ENCODE assay signal across 8 cellular contexts in genomic region chr11:119382101-119382500, GRCh38. TPM values are rescaled to one million over a fixed set of nuclear protein-coding genes. Genes with fewer than 3 reads are reported as not detected.
DNase-seq lines count a peak whose midpoint lies in the region; FAIRE-seq and TF ChIP-seq lines count a peak whose summit lies in the region.

No MANE protein-coding gene starts in this region.

- no peaks in the 10 kb centered on the region for H3K9me3 ChIP-seq in BLaER1 treated with 17β-estradiol and CSF1 and Interleukin-3, amounts not matched to agents 10 nM and 100 nM (replicated peaks in 1 of 11)
- H3K9me3 ChIP-seq in HUES64 (ENCODE audit: insufficient read depth, low read depth, low read length): no peaks in the 10 kb centered on the region
- H3K9me3 ChIP-seq in ectodermal cell (ENCODE audit: control insufficient read depth, low read length): no peaks in the 10 kb centered on the region
- no peaks in the 10 kb centered on the region for H3K9me3 ChIP-seq in neuron (ENCODE audit: low read length)

- H3K9me3 Mint-ChIP-seq in T-helper 2 cell treated with Interferon-gamma antibody and Interleukin-4, amounts not matched to agents 5 μg/mL and 100 μg/mL, for 36 hours: no peaks in the 10 kb centered on the region
- H3K9me3 Mint-ChIP-seq in activated naive CD4-positive, alpha-beta T cell treated with anti-CD3 and anti-CD28 coated beads for 36 hours: no peaks in the 10 kb centered on the region
- H3K9me3 Mint-ChIP-seq in glutamatergic neuron (ENCODE audit: unreplicated experiment): no peaks in the 10 kb centered on the region

- DNase-seq in T-helper 2 cell treated with Interferon-gamma antibody and Interleukin-4, amounts not matched to agents 5 μg/mL and 100 μg/mL, for 36 hours (ENCODE audit: low spot score): no peak
- DNase-seq in activated naive CD4-positive, alpha-beta T cell treated with anti-CD3 and anti-CD28 coated beads for 36 hours: no peak
- no peak for DNase-seq in RCC 7860 (ENCODE audit: low spot score)
- DNase-seq in glutamatergic neuron: no peak

- TF ChIP-seq CTCF in glutamatergic neuron (IDR thresholded peaks at IDR 0.05; ENCODE audit: partially characterized antibody, unreplicated experiment): no peak

- H3K27me3 ChIP-seq in BLaER1 treated with 17β-estradiol and CSF1 and Interleukin-3, amounts not matched to agents 10 nM and 100 nM: no peaks in the 10 kb centered on the region
- H3K27me3 ChIP-seq in HUES64 (ENCODE audit: insufficient read depth, low read length) (peaks cover 13% of the 10 kb centered on the region), ectodermal cell (ENCODE audit: control insufficient read depth, insufficient read depth, low read length, poor library complexity, severe bottlenecking) (peaks cover 5% of the 10 kb centered on the region), neuron (ENCODE audit: insufficient read depth, low read length) (peaks cover 20% of the 10 kb centered on the region)

- no peaks in the 10 kb centered on the region for H3K36me3 Mint-ChIP-seq in T-helper 2 cell treated with Interferon-gamma antibody and Interleukin-4, amounts not matched to agents 5 μg/mL and 100 μg/mL, for 36 hours (ENCODE audit: low read depth)
- no peaks in the 10 kb centered on the region for H3K36me3 Mint-ChIP-seq in activated naive CD4-positive, alpha-beta T cell treated with anti-CD3 and anti-CD28 coated beads for 36 hours (ENCODE audit: low read depth)
- H3K36me3 Mint-ChIP-seq in glutamatergic neuron (ENCODE audit: unreplicated experiment): no peaks in the 10 kb centered on the region

- WGBS in HUES64: 20% methylated on average over 9 of the region's 9 CpGs
- WGBS in ectodermal cell, 2 experiments: 27 to 31% methylated on average over 9 of the region's 9 CpGs

- H3K27ac Mint-ChIP-seq in T-helper 2 cell treated with Interferon-gamma antibody and Interleukin-4, amounts not matched to agents 5 μg/mL and 100 μg/mL, for 36 hours: no peak overlapping the region
- no peak overlapping the region for H3K27ac Mint-ChIP-seq in activated naive CD4-positive, alpha-beta T cell treated with anti-CD3 and anti-CD28 coated beads for 36 hours
- no peak overlapping the region for H3K27ac Mint-ChIP-seq in glutamatergic neuron (ENCODE audit: unreplicated experiment)

- peak overlapping the region in 4 of 11 experiments; percentile 3 to 67 (median 53); a peak in 6 of 22 replicates for H3K27ac ChIP-seq in BLaER1 treated with 17β-estradiol and CSF1 and Interleukin-3, amounts not matched to agents 10 nM and 100 nM
- H3K27ac ChIP-seq in HUES64 (ENCODE audit: low read depth, low read length): no peak overlapping the region
- H3K27ac ChIP-seq in ectodermal cell (ENCODE audit: insufficient read depth, low read depth, low read length, poor library complexity, severe bottlenecking): no peak overlapping the region

- H3K4me3 Mint-ChIP-seq in T-helper 2 cell treated with Interferon-gamma antibody and Interleukin-4, amounts not matched to agents 5 μg/mL and 100 μg/mL, for 36 hours: no peak overlapping the region
- no peak overlapping the region for H3K4me3 Mint-ChIP-seq in activated naive CD4-positive, alpha-beta T cell treated with anti-CD3 and anti-CD28 coated beads for 36 hours
- H3K4me3 Mint-ChIP-seq in glutamatergic neuron (ENCODE audit: unreplicated experiment): no peak overlapping the region

- CTCF ChIA-PET in activated naive CD4-positive, alpha-beta T cell treated with anti-CD3 and anti-CD28 coated beads for 36 hours (lab: Charles Lee): interaction anchor here (0.5 to 11.9 kb wide), 9 partner anchors 17 to 121 kb away, joined by 3 to 132 read pairs (median 9); partner anchors contain the start of gene RNF26

- H3K4me1 Mint-ChIP-seq in T-helper 2 cell treated with Interferon-gamma antibody and Interleukin-4, amounts not matched to agents 5 μg/mL and 100 μg/mL, for 36 hours (ENCODE audit: low read depth): peaks cover 9% of the 10 kb centered on the region
- H3K4me1 Mint-ChIP-seq in activated naive CD4-positive, alpha-beta T cell treated with anti-CD3 and anti-CD28 coated beads for 36 hours (ENCODE audit: low read depth): peaks cover 5% of the 10 kb centered on the region
- H3K4me1 Mint-ChIP-seq in glutamatergic neuron (ENCODE audit: low read depth, unreplicated experiment): no peaks in the 10 kb centered on the region

- peak overlapping the region; percentile 82 to 98 (median 92) for H3K4me2 ChIP-seq in BLaER1 treated with 17β-estradiol and CSF1 and Interleukin-3, amounts not matched to agents 10 nM and 100 nM

- no peaks in the 10 kb centered on the region for H3K36me3 ChIP-seq in BLaER1 treated with 17β-estradiol and CSF1 and Interleukin-3, amounts not matched to agents 10 nM and 100 nM
- H3K36me3 ChIP-seq in HUES64 (ENCODE audit: insufficient read depth, low read length): no peaks in the 10 kb centered on the region
- H3K36me3 ChIP-seq in ectodermal cell (ENCODE audit: control insufficient read depth, insufficient read depth, low read length): no peaks in the 10 kb centered on the region
- H3K36me3 ChIP-seq in neuron (ENCODE audit: insufficient read depth, low read length): no peaks in the 10 kb centered on the region

- peak overlapping the region in 9 of 11 experiments; percentile 20 to 77 (median 68); a peak in 14 of 22 replicates for H3K9ac ChIP-seq in BLaER1 treated with 17β-estradiol and CSF1 and Interleukin-3, amounts not matched to agents 10 nM and 100 nM
- H3K9ac ChIP-seq in HUES64 (ENCODE audit: low read depth, low read length): peak overlapping the region; percentile 67

- no peak for FAIRE-seq in RCC 7860 (lab: Jason Lieb, UNC)

- no peaks in the 10 kb centered on the region for H3K27me3 Mint-ChIP-seq in T-helper 2 cell treated with Interferon-gamma antibody and Interleukin-4, amounts not matched to agents 5 μg/mL and 100 μg/mL, for 36 hours (ENCODE audit: low read depth)
- no peaks in the 10 kb centered on the region for H3K27me3 Mint-ChIP-seq in activated naive CD4-positive, alpha-beta T cell treated with anti-CD3 and anti-CD28 coated beads for 36 hours (ENCODE audit: low read depth)
- H3K27me3 Mint-ChIP-seq in glutamatergic neuron (ENCODE audit: unreplicated experiment): no peaks in the 10 kb centered on the region

- H3K4me3 ChIP-seq in BLaER1 treated with 17β-estradiol and CSF1 and Interleukin-3, amounts not matched to agents 10 nM and 100 nM: peak overlapping the region; percentile 50 to 74 (median 64)
- peak overlapping the region; percentile 66 for H3K4me3 ChIP-seq in HUES64 (ENCODE audit: low read length)
- peak overlapping the region; percentile 52 for H3K4me3 ChIP-seq in ectodermal cell (ENCODE audit: insufficient read depth, low read depth, low read length)
- peak overlapping the region; percentile 52 for H3K4me3 ChIP-seq in neuron (ENCODE audit: low read length)

- peaks cover 14 to 34% (median 28%) of the 10 kb centered on the region in 10 experiments for H3K4me1 ChIP-seq in BLaER1 treated with 17β-estradiol and CSF1 and Interleukin-3, amounts not matched to agents 10 nM and 100 nM
- H3K4me1 ChIP-seq in HUES64 (ENCODE audit: insufficient read depth, low read length): peaks cover 35% of the 10 kb centered on the region
- peaks cover 31% of the 10 kb centered on the region for H3K4me1 ChIP-seq in ectodermal cell (ENCODE audit: control insufficient read depth, insufficient read depth, low read length)
- peaks cover 24% of the 10 kb centered on the region for H3K4me1 ChIP-seq in neuron (ENCODE audit: insufficient read depth, low read length)

- peak overlapping the region; percentile 63 for H2AFZ ChIP-seq in neuron (ENCODE audit: low read depth, low read length)

- intact Hi-C loops in activated naive CD4-positive, alpha-beta T cell treated with anti-CD3 and anti-CD28 coated beads for 36 hours (cut with micrococcal nuclease): no loop called here

- H4K20me1 ChIP-seq in BLaER1 treated with 17β-estradiol and CSF1 and Interleukin-3, amounts not matched to agents 10 nM and 100 nM: peaks cover 0 to 5% (median 0%) of the 10 kb centered on the region in 11 experiments; a peak in 1 of 22 replicates

RNA-seq across cellular contexts. Expression of gene USP2, which starts 0.6 kb away (rescaled TPM):
- polyA plus RNA-seq in HUES64 (2013, experiment 1 of 2): 3.9 TPM
- polyA plus RNA-seq in HUES64 (2013, experiment 2 of 2): 3.6 TPM
- 6.7 TPM for polyA plus RNA-seq in ectodermal cell (2013, experiment 1 of 4)
- 7.9 TPM for polyA plus RNA-seq in ectodermal cell (2013, experiment 2 of 4)
- polyA plus RNA-seq in ectodermal cell (2013, experiment 3 of 4): 5.2 TPM
- polyA plus RNA-seq in ectodermal cell (2013, experiment 4 of 4): 4.1 TPM
- under 1 TPM; 0.35 to 0.57 TPM for total RNA-seq in activated naive CD4-positive, alpha-beta T cell treated with anti-CD3 and anti-CD28 coated beads for 36 hours
- total RNA-seq in glutamatergic neuron (ENCODE audit: unreplicated experiment): 2.6 TPM

RNA-seq across cellular contexts. Expression of gene MFRP, which starts 35.6 kb away (rescaled TPM):
- polyA plus RNA-seq in HUES64 (2013, experiment 1 of 2): not detected
- polyA plus RNA-seq in HUES64 (2013, experiment 2 of 2): not detected
- polyA plus RNA-seq in ectodermal cell (2013, experiment 1 of 4): not detected
- 0.05 TPM for polyA plus RNA-seq in ectodermal cell (2013, experiment 2 of 4)
- not detected for polyA plus RNA-seq in ectodermal cell (2013, experiment 3 of 4)
- not detected for polyA plus RNA-seq in ectodermal cell (2013, experiment 4 of 4)
- not detected for total RNA-seq in activated naive CD4-positive, alpha-beta T cell treated with anti-CD3 and anti-CD28 coated beads for 36 hours
- not detected for total RNA-seq in glutamatergic neuron (ENCODE audit: unreplicated experiment)

RNA-seq across cellular contexts. Expression of gene THY1, which starts 40.9 kb away (rescaled TPM):
- 283 TPM for polyA plus RNA-seq in HUES64 (2013, experiment 1 of 2)
- 308 TPM for polyA plus RNA-seq in HUES64 (2013, experiment 2 of 2)
- polyA plus RNA-seq in ectodermal cell (2013, experiment 1 of 4): 87.0 TPM
- polyA plus RNA-seq in ectodermal cell (2013, experiment 2 of 4): 89.0 TPM
- 73.9 TPM for polyA plus RNA-seq in ectodermal cell (2013, experiment 3 of 4)
- polyA plus RNA-seq in ectodermal cell (2013, experiment 4 of 4): 82.9 TPM
- under 1 TPM; 0.07 to 0.17 TPM for total RNA-seq in activated naive CD4-positive, alpha-beta T cell treated with anti-CD3 and anti-CD28 coated beads for 36 hours
- total RNA-seq in glutamatergic neuron (ENCODE audit: unreplicated experiment): 22.0 TPM

RNA-seq across cellular contexts. Expression of gene C1QTNF5, which starts 41.4 kb away (rescaled TPM):
- 1.1 TPM for polyA plus RNA-seq in HUES64 (2013, experiment 1 of 2)
- polyA plus RNA-seq in HUES64 (2013, experiment 2 of 2): 2.3 TPM
- 3.1 TPM for polyA plus RNA-seq in ectodermal cell (2013, experiment 1 of 4)
- polyA plus RNA-seq in ectodermal cell (2013, experiment 2 of 4): 3.4 TPM
- 4.5 TPM for polyA plus RNA-seq in ectodermal cell (2013, experiment 3 of 4)
- 6.6 TPM for polyA plus RNA-seq in ectodermal cell (2013, experiment 4 of 4)
- total RNA-seq in activated naive CD4-positive, alpha-beta T cell treated with anti-CD3 and anti-CD28 coated beads for 36 hours: not detected
- total RNA-seq in glutamatergic neuron (ENCODE audit: unreplicated experiment): 0.32 TPM

RNA-seq across cellular contexts. Expression of gene RNF26, which starts 47.8 kb away (rescaled TPM):
- 43.1 TPM for polyA plus RNA-seq in HUES64 (2013, experiment 1 of 2)
- polyA plus RNA-seq in HUES64 (2013, experiment 2 of 2): 56.8 TPM
- polyA plus RNA-seq in ectodermal cell (2013, experiment 1 of 4): 66.9 TPM
- polyA plus RNA-seq in ectodermal cell (2013, experiment 2 of 4): 67.5 TPM
- polyA plus RNA-seq in ectodermal cell (2013, experiment 3 of 4): 65.3 TPM
- polyA plus RNA-seq in ectodermal cell (2013, experiment 4 of 4): 71.5 TPM
- total RNA-seq in activated naive CD4-positive, alpha-beta T cell treated with anti-CD3 and anti-CD28 coated beads for 36 hours: 10 to 100 TPM; 46.1 to 47.0 TPM
- 20.6 TPM for total RNA-seq in glutamatergic neuron (ENCODE audit: unreplicated experiment)

Comparison
In these comparisons a context has a peak if more than half of its experiments do, and no peak if none do; other contexts are left out.
1. RNA of gene THY1, which starts 40.9 kb away (total RNA-seq): 22.0 TPM in glutamatergic neuron (single experiment); 0.07 to 0.17 TPM in activated naive CD4-positive, alpha-beta T cell treated with anti-CD3 and anti-CD28 coated beads for 36 hours; every median in the first group is over 10 times any median in the second.
2. Peak in every context shown above with its lines, with median percentiles within 50 percentile points of each other: H3K4me3 ChIP-seq.